ENCODE assay signal across 8 cellular contexts in genomic region chr6:165884813-165885765, GRCh38.
DNase-seq lines count a peak whose midpoint lies in the region; ATAC-seq and TF ChIP-seq lines count a peak whose summit lies in the region.

No MANE protein-coding gene starts in this region.

- H3K4me2 ChIP-seq in DOHH2 (ENCODE audit: low read length): peak overlapping the region; percentile 31
- no peak overlapping the region for H3K4me2 ChIP-seq in IMR-90 (ENCODE audit: low read depth, low read length)

- POLR2A ChIA-PET in IMR-90 (lab: Charles Lee; ENCODE audit: unreplicated experiment): no interaction called here

- peaks cover 4% of the 10 kb centered on the region for H3K4me1 Mint-ChIP-seq in activated naive CD4-positive, alpha-beta T cell treated with anti-CD3 and anti-CD28 coated beads for 36 hours (ENCODE audit: low read depth)

- no peak overlapping the region for H3K56ac ChIP-seq in IMR-90 (ENCODE audit: extremely low read depth, insufficient read depth, low read length)

- H3K9me3 Mint-ChIP-seq in activated naive CD4-positive, alpha-beta T cell treated with anti-CD3 and anti-CD28 coated beads for 36 hours: peaks cover 2% of the 10 kb centered on the region

- peak; percentile 100 for ATAC-seq in GM21526 (IDR thresholded peaks at IDR 0.05; ENCODE audit: low FRiP score, unreplicated experiment)
- peak; percentile 96 for ATAC-seq in IMR-90 (ENCODE audit: low read depth)

- no peak overlapping the region for H3K18ac ChIP-seq in IMR-90 (ENCODE audit: low read depth, low read length)

- no peak overlapping the region for H3K9ac ChIP-seq in IMR-90 (ENCODE audit: low read depth, low read length)

- TF ChIP-seq CTCF in DOHH2 (IDR thresholded peaks at IDR 0.05; ENCODE audit: low read depth, low read length, poor library complexity, severe bottlenecking) (peak; percentile 89), IMR-90 (conservative IDR thresholded peaks at IDR 0.05; ENCODE audit: low read depth, low read length) (peak; percentile 95), vagina (IDR thresholded peaks at IDR 0.05) (peak; percentile 52 to 85 (median 77))

- H3K4me1 ChIP-seq in DOHH2 (ENCODE audit: control insufficient read depth, low read length) (peaks cover 3% of the 10 kb centered on the region; the same call in 1 of the 2 replicates), IMR-90 (ENCODE audit: control insufficient read depth, insufficient read depth, low read length) (peaks cover 7% of the 10 kb centered on the region), vagina (no peaks in the 10 kb centered on the region)

- H3K36me3 Mint-ChIP-seq in activated naive CD4-positive, alpha-beta T cell treated with anti-CD3 and anti-CD28 coated beads for 36 hours (ENCODE audit: low read depth): no peaks in the 10 kb centered on the region

- no peak overlapping the region; the same call in 1 of the 2 replicates for H2AK5ac ChIP-seq in IMR-90 (ENCODE audit: low read depth, low read length)

- no peak overlapping the region for H2BK120ac ChIP-seq in IMR-90 (ENCODE audit: low read depth, low read length)

- no peak overlapping the region for H2BK5ac ChIP-seq in IMR-90 (ENCODE audit: low read depth, low read length, poor library complexity, severe bottlenecking)

- H2AFZ ChIP-seq in IMR-90 (replicated peaks; ENCODE audit: low read length, poor library complexity): no peak overlapping the region

- no peak overlapping the region for H3K23ac ChIP-seq in IMR-90 (ENCODE audit: low read depth, low read length)

- H3K9me3 ChIP-seq in DOHH2 (ENCODE audit: control insufficient read depth, insufficient read depth, low read length): no peaks in the 10 kb centered on the region
- H3K9me3 ChIP-seq in IMR-90 (ENCODE audit: control insufficient read depth, insufficient read depth, low read length): peaks cover 2% of the 10 kb centered on the region; the same call in 1 of the 2 replicates
- no peaks in the 10 kb centered on the region for H3K9me3 ChIP-seq in vagina

- H3F3A ChIP-seq in DOHH2 (ENCODE audit: control insufficient read depth, insufficient read depth): no peaks in the 10 kb centered on the region

- H3K27me3 Mint-ChIP-seq in activated naive CD4-positive, alpha-beta T cell treated with anti-CD3 and anti-CD28 coated beads for 36 hours (ENCODE audit: low read depth): peaks cover 9% of the 10 kb centered on the region

- dilution Hi-C loops in IMR-90 (cut with HindIII; ENCODE audit: low sequenced_read_pairs, unreplicated experiment): loop anchor here (25.0 kb wide), 1 partner anchor 202 kb away; no protein-coding TSS in a partner anchor

- H3K79me1 ChIP-seq in IMR-90 (ENCODE audit: low read depth in 1 of 2, low read length in 2 of 2): peaks cover 0 to 6% of the 10 kb centered on the region in 2 experiments; a peak in 1 of 4 replicates

- H3K4me3 Mint-ChIP-seq in activated naive CD4-positive, alpha-beta T cell treated with anti-CD3 and anti-CD28 coated beads for 36 hours: no peak overlapping the region

- H4K8ac ChIP-seq in IMR-90 (ENCODE audit: low read depth in 2 of 2, low read length in 2 of 2): 0 out of 4 replicates have a peak overlapping the region, but pooled peaks of 1 of the 2 experiments have one; percentile 51

- no peak overlapping the region for H2BK15ac ChIP-seq in IMR-90 (ENCODE audit: low read depth, low read length)

- whole genome bisulfite sequencing in IMR-90 (ENCODE audit: extremely low coverage in 2 of 2, insufficient read length in 1 of 2), 2 experiments: 4% methylated on average over 9 of the region's 32 CpGs; no CpG with 5 or more reads in 1 of the 2 experiments

- H4K20me1 ChIP-seq in DOHH2 (ENCODE audit: control insufficient read depth, insufficient read depth, low read depth, low read length): no peaks in the 10 kb centered on the region
- no peaks in the 10 kb centered on the region; the same call in 1 of the 2 replicates for H4K20me1 ChIP-seq in IMR-90 (ENCODE audit: insufficient read depth, low read length)

- H3K4ac ChIP-seq in IMR-90 (ENCODE audit: low read depth, low read length): no peak overlapping the region

- TF ChIP-seq POLR2A in IMR-90 (IDR thresholded peaks at IDR 0.05; ENCODE audit: low read depth, low read length): peak; percentile 46; the same call in 1 of the 2 replicates
- no peak for TF ChIP-seq POLR2A in vagina (IDR thresholded peaks at IDR 0.05)

- no peak overlapping the region for H2AK9ac ChIP-seq in IMR-90 (replicated peaks; ENCODE audit: low read depth, low read length, poor library complexity)

- H3K4me3 ChIP-seq in DOHH2 (ENCODE audit: low read length) (no peak overlapping the region), IMR-90 (ENCODE audit: insufficient read depth, low read depth, low read length) (no peak overlapping the region), vagina (no peak overlapping the region)

- no peak overlapping the region for H4K91ac ChIP-seq in IMR-90 (ENCODE audit: insufficient read depth, low read depth, low read length)

- no peak overlapping the region for H3K27ac ChIP-seq in DOHH2 (ENCODE audit: low read depth, low read length)
- no peak overlapping the region for H3K27ac ChIP-seq in IMR-90 (ENCODE audit: insufficient read depth, low read length)
- H3K27ac ChIP-seq in vagina: no peak overlapping the region

- no TSS peak for BruUV-seq in IMR-90 (replicated peaks; lab: Mats Ljungman, UMichigan)

- H2BK20ac ChIP-seq in IMR-90 (ENCODE audit: low read depth, low read length): no peak overlapping the region

- in situ Hi-C loops in IMR-90 (cut with MboI; ENCODE audit: low sequenced_read_pairs): no loop called here

- peak; percentile 95 for TF ChIP-seq RAD21 in IMR-90 (IDR thresholded peaks at IDR 0.05; ENCODE audit: low read length)

- no peak overlapping the region for H4K5ac ChIP-seq in IMR-90 (ENCODE audit: low read depth, low read length)

- no peak overlapping the region for H3K14ac ChIP-seq in IMR-90 (replicated peaks; ENCODE audit: low read depth, low read length)

- H3K36me3 ChIP-seq in DOHH2 (ENCODE audit: control insufficient read depth, low read length): no peaks in the 10 kb centered on the region
- no peaks in the 10 kb centered on the region; the same call in 1 of the 2 replicates for H3K36me3 ChIP-seq in IMR-90 (ENCODE audit: control insufficient read depth, insufficient read depth, low read length)
- H3K36me3 ChIP-seq in vagina: no peaks in the 10 kb centered on the region

- H3K9me1 ChIP-seq in IMR-90 (ENCODE audit: insufficient read depth, low read length): no peaks in the 10 kb centered on the region

- DNase-seq in IMR-90 (peak; percentile 68), SK-N-DZ (ENCODE audit: low spot score) (peak; percentile 62), glomerular visceral epithelial cell (ENCODE audit: extremely low spot score) (peak; percentile 69), posterior vena cava (ENCODE audit: low spot score) (peak; percentile 90), vagina (ENCODE audit: extremely low spot score in 2 of 2) (peak in 1 of 2 donors; percentile 77)
- peak; percentile 77 for DNase-seq in activated naive CD4-positive, alpha-beta T cell treated with anti-CD3 and anti-CD28 coated beads for 36 hours

- CTCF ChIA-PET in IMR-90 (lab: Yijun Ruan, JAX): interaction anchor here (0.6 to 2.7 kb wide), 8 partner anchors 11 to 223 kb away, joined by 3 to 25 read pairs (median 4); no protein-coding TSS in a partner anchor
- CTCF ChIA-PET in activated naive CD4-positive, alpha-beta T cell treated with anti-CD3 and anti-CD28 coated beads for 36 hours (lab: Charles Lee): interaction anchor here (0.8 to 3.6 kb wide), 11 partner anchors 9 to 515 kb away, joined by 3 to 29 read pairs (median 3); no protein-coding TSS in a partner anchor

- no peaks in the 10 kb centered on the region for H3K27me3 ChIP-seq in DOHH2 (ENCODE audit: control insufficient read depth, low read length)
- H3K27me3 ChIP-seq in IMR-90 (ENCODE audit: control insufficient read depth, insufficient read depth, low read length): no peaks in the 10 kb centered on the region
- no peaks in the 10 kb centered on the region for H3K27me3 ChIP-seq in vagina

- H3K79me2 ChIP-seq in DOHH2 (ENCODE audit: control insufficient read depth, low read length): no peaks in the 10 kb centered on the region

- H3K9me2 ChIP-seq in DOHH2 (replicated peaks; ENCODE audit: control insufficient read depth, low read length): no peaks in the 10 kb centered on the region

- no peak overlapping the region for H3K27ac Mint-ChIP-seq in activated naive CD4-positive, alpha-beta T cell treated with anti-CD3 and anti-CD28 coated beads for 36 hours

- intact Hi-C loops in IMR-90 (cut with micrococcal nuclease): loop anchor here (1.0 to 5.0 kb wide), 4 partner anchors 213 to 516 kb away; no protein-coding TSS in a partner anchor
- intact Hi-C loops in activated naive CD4-positive, alpha-beta T cell treated with anti-CD3 and anti-CD28 coated beads for 36 hours (cut with micrococcal nuclease): loop anchor here (1.0 to 5.0 kb wide), 4 partner anchors 213 to 515 kb away; no protein-coding TSS in a partner anchor
- intact Hi-C loops in posterior vena cava (cut with DNase I): loop anchor here in 1 of 2 donors (5.0 kb wide), 2 partner anchors 212 to 222 kb away; no protein-coding TSS in a partner anchor
- intact Hi-C loops in vagina (cut with DNase I): loop anchor here (5.0 kb wide), 1 partner anchor 212 kb away; no protein-coding TSS in a partner anchor

TF ChIP-seq in IMR-90, 13 proteins besides CTCF, POLR2A, EP300 and RAD21:
- TF ChIP-seq SMC3 (IDR thresholded peaks at IDR 0.05; ENCODE audit: low read depth, low read length): peak; percentile 98
- TF ChIP-seq BHLHE40 (IDR thresholded peaks at IDR 0.05; ENCODE audit: low read depth, low read length): no peak
- no peak for TF ChIP-seq MXI1 (IDR thresholded peaks at IDR 0.05; ENCODE audit: borderline replicate concordance, low read depth, low read length)
